In the genomic region with DNA sequence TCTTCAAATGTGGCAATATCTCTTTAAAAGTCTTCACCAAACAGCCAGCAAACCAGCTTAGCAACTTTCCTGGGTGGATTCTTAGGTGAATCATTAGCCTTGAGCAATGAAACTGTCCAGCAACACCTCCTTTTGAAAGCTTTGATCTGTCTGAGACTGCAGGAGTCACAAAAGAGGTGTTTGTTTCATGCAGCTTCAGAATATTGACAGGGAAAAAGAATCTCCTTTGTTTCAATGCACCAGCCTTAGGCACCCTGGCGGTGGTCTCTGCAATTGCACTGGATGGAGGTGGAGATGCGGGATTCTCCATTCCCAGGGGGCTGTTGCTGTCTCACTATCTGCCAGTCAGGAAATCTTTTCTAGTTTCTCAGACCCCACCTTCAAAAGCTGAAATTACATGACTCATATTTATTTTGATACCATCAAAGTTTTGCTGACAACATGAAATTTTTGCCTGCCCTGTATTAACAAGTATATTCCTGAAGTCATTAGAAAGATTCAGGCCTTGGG, we compare ENCODE assay signal across 1 cellular context.
TF ChIP-seq lines count a peak whose summit lies in the region.

No MANE protein-coding gene starts in this region.

TF ChIP-seq in HepG2, 621 proteins besides CTCF, POLR2A, EP300 and RAD21 (continued from another document and continues in another):
- TF ChIP-seq, protein P1, sequence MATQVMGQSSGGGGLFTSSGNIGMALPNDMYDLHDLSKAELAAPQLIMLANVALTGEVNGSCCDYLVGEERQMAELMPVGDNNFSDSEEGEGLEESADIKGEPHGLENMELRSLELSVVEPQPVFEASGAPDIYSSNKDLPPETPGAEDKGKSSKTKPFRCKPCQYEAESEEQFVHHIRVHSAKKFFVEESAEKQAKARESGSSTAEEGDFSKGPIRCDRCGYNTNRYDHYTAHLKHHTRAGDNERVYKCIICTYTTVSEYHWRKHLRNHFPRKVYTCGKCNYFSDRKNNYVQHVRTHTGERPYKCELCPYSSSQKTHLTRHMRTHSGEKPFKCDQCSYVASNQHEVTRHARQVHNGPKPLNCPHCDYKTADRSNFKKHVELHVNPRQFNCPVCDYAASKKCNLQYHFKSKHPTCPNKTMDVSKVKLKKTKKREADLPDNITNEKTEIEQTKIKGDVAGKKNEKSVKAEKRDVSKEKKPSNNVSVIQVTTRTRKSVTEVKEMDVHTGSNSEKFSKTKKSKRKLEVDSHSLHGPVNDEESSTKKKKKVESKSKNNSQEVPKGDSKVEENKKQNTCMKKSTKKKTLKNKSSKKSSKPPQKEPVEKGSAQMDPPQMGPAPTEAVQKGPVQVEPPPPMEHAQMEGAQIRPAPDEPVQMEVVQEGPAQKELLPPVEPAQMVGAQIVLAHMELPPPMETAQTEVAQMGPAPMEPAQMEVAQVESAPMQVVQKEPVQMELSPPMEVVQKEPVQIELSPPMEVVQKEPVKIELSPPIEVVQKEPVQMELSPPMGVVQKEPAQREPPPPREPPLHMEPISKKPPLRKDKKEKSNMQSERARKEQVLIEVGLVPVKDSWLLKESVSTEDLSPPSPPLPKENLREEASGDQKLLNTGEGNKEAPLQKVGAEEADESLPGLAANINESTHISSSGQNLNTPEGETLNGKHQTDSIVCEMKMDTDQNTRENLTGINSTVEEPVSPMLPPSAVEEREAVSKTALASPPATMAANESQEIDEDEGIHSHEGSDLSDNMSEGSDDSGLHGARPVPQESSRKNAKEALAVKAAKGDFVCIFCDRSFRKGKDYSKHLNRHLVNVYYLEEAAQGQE (IDR thresholded peaks at IDR 0.05; ENCODE audit: borderline replicate concordance in 1 of 2, low read depth in 1 of 2, low read length in 2 of 2) = peak in 1 of 2 experiments; percentile 50; a peak in 1 of 4 replicates
- TF ChIP-seq MAFF (IDR thresholded peaks at IDR 0.05; ENCODE audit: low read depth, low read length) = peak; percentile 92
- peak; percentile 34; the same call in 1 of the 2 replicates for TF ChIP-seq SP5 (CRISPR knock-in tag; IDR thresholded peaks at IDR 0.05; ENCODE audit: borderline replicate concordance, low read depth)
- TF ChIP-seq CEBPG (CRISPR knock-in tag; IDR thresholded peaks at IDR 0.05) = peak; percentile 84
- peak; percentile 76; the same call in 1 of the 2 replicates for TF ChIP-seq MIER3 (CRISPR knock-in tag; IDR thresholded peaks at IDR 0.05; ENCODE audit: borderline replicate concordance)
- peak; percentile 44; the same call in 1 of the 2 replicates for TF ChIP-seq HNRNPUL1 (IDR thresholded peaks at IDR 0.05; ENCODE audit: low read depth, low read length)
- 0 out of 2 replicates have a peak, but pooled peaks have one; percentile 41 for TF ChIP-seq CCDC6 (CRISPR knock-in tag; IDR thresholded peaks at IDR 0.05)
- peak; percentile 88; the same call in 1 of the 2 replicates for TF ChIP-seq HMG20A (CRISPR knock-in tag; IDR thresholded peaks at IDR 0.05; ENCODE audit: borderline replicate concordance)
- TF ChIP-seq ZBTB7B (CRISPR knock-in tag; IDR thresholded peaks at IDR 0.05) = peak; percentile 58; the same call in 1 of the 2 replicates
- peak; percentile 83 for TF ChIP-seq SMC3 (IDR thresholded peaks at IDR 0.05; ENCODE audit: low read length)
- TF ChIP-seq ZMYM3 (CRISPR knock-in tag; IDR thresholded peaks at IDR 0.05) = peak; percentile 56; the same call in 1 of the 2 replicates
- peak; percentile 89 for TF ChIP-seq FOXA3 (CRISPR knock-in tag; IDR thresholded peaks at IDR 0.05)
- peak; percentile 72; the same call in 1 of the 2 replicates for TF ChIP-seq PITX1 (CRISPR knock-in tag; IDR thresholded peaks at IDR 0.05)
- peak; percentile 48; the same call in 1 of the 2 replicates for TF ChIP-seq HOXA3 (CRISPR knock-in tag; IDR thresholded peaks at IDR 0.05)
- peak; percentile 24; the same call in 1 of the 2 replicates for TF ChIP-seq ZBTB21 (CRISPR knock-in tag; IDR thresholded peaks at IDR 0.05)
- TF ChIP-seq, protein P2, sequence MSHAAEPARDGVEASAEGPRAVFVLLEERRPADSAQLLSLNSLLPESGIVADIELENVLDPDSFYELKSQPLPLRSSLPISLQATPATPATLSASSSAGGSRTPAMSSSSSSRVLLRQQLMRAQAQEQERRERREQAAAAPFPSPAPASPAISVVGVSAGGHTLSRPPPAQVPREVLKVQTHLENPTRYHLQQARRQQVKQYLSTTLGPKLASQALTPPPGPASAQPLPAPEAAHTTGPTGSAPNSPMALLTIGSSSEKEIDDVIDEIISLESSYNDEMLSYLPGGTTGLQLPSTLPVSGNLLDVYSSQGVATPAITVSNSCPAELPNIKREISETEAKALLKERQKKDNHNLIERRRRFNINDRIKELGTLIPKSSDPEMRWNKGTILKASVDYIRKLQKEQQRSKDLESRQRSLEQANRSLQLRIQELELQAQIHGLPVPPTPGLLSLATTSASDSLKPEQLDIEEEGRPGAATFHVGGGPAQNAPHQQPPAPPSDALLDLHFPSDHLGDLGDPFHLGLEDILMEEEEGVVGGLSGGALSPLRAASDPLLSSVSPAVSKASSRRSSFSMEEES (CRISPR knock-in tag; IDR thresholded peaks at IDR 0.05) = peak; percentile 51; the same call in 1 of the 2 replicates
- TF ChIP-seq, protein P3, sequence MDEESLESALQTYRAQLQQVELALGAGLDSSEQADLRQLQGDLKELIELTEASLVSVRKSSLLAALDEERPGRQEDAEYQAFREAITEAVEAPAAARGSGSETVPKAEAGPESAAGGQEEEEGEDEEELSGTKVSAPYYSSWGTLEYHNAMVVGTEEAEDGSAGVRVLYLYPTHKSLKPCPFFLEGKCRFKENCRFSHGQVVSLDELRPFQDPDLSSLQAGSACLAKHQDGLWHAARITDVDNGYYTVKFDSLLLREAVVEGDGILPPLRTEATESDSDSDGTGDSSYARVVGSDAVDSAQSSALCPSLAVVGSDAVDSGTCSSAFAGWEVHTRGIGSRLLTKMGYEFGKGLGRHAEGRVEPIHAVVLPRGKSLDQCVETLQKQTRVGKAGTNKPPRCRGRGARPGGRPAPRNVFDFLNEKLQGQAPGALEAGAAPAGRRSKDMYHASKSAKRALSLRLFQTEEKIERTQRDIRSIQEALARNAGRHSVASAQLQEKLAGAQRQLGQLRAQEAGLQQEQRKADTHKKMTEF (CRISPR knock-in tag; IDR thresholded peaks at IDR 0.05) = peak; percentile 87
- 0 out of 2 replicates have a peak, but pooled peaks have one; percentile 53 for TF ChIP-seq NFKBIZ (CRISPR knock-in tag; IDR thresholded peaks at IDR 0.05)
- peak; percentile 78; the same call in 1 of the 2 replicates for TF ChIP-seq NFIC (IDR thresholded peaks at IDR 0.05; ENCODE audit: low read length)
- peak; percentile 68; the same call in 1 of the 2 replicates for TF ChIP-seq EHMT2 (IDR thresholded peaks at IDR 0.05; ENCODE audit: borderline replicate concordance, low read depth, low read length)
- peak; percentile 89; the same call in 1 of the 2 replicates for TF ChIP-seq NCOR1 (IDR thresholded peaks at IDR 0.05; ENCODE audit: borderline replicate concordance, low read length)
- TF ChIP-seq NR2F6 (IDR thresholded peaks at IDR 0.05) = peak; percentile 58; the same call in 1 of the 2 replicates
- TF ChIP-seq NR2F6 (CRISPR knock-in tag; IDR thresholded peaks at IDR 0.05) = peak; percentile 58
- TF ChIP-seq, protein P4, sequence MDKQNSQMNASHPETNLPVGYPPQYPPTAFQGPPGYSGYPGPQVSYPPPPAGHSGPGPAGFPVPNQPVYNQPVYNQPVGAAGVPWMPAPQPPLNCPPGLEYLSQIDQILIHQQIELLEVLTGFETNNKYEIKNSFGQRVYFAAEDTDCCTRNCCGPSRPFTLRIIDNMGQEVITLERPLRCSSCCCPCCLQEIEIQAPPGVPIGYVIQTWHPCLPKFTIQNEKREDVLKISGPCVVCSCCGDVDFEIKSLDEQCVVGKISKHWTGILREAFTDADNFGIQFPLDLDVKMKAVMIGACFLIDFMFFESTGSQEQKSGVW (CRISPR knock-in tag; IDR thresholded peaks at IDR 0.05; ENCODE audit: borderline replicate concordance) = no peak
- 0 out of 2 replicates have a peak, but pooled peaks have one; percentile 16 for TF ChIP-seq KMT2B (CRISPR knock-in tag; IDR thresholded peaks at IDR 0.05)
- TF ChIP-seq ZNF451 (CRISPR knock-in tag; IDR thresholded peaks at IDR 0.05) = no peak
- TF ChIP-seq, protein P5, sequence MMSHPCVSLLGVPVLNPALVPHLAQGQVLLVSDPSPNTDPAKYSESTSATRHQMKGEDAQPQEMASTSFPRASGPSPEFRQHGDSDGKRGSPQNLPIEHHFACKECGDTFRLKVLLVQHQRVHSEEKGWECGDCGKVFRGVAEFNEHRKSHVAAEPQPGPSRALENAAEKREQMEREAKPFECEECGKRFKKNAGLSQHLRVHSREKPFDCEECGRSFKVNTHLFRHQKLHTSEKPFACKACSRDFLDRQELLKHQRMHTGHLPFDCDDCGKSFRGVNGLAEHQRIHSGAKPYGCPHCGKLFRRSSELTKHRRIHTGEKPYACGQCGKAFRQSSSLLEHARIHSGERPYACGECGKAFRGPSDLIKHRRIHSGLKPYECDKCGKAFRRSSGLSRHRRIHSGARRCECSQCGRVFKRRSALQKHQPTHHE (CRISPR knock-in tag; IDR thresholded peaks at IDR 0.05; ENCODE audit: borderline replicate concordance) = no peak
- TF ChIP-seq ZNF7 (CRISPR knock-in tag; IDR thresholded peaks at IDR 0.05) = no peak
- peak; percentile 71; the same call in 1 of the 2 replicates for TF ChIP-seq CHD4 (IDR thresholded peaks at IDR 0.05; ENCODE audit: borderline replicate concordance, low read length)
- TF ChIP-seq KAT8 (CRISPR knock-in tag; IDR thresholded peaks at IDR 0.05) = peak; percentile 69
- TF ChIP-seq CREM (IDR thresholded peaks at IDR 0.05) = peak; percentile 63; the same call in 1 of the 2 replicates
- TF ChIP-seq CREM (CRISPR knock-in tag; IDR thresholded peaks at IDR 0.05) = no peak
- TF ChIP-seq ZNF547 (CRISPR knock-in tag; IDR thresholded peaks at IDR 0.05) = no peak
- peak; percentile 58; the same call in 1 of the 2 replicates for TF ChIP-seq MIER2 (CRISPR knock-in tag; IDR thresholded peaks at IDR 0.05)
- TF ChIP-seq ZNF792 (CRISPR knock-in tag; IDR thresholded peaks at IDR 0.05) = peak; percentile 60; the same call in 1 of the 2 replicates
- TF ChIP-seq, protein P6, sequence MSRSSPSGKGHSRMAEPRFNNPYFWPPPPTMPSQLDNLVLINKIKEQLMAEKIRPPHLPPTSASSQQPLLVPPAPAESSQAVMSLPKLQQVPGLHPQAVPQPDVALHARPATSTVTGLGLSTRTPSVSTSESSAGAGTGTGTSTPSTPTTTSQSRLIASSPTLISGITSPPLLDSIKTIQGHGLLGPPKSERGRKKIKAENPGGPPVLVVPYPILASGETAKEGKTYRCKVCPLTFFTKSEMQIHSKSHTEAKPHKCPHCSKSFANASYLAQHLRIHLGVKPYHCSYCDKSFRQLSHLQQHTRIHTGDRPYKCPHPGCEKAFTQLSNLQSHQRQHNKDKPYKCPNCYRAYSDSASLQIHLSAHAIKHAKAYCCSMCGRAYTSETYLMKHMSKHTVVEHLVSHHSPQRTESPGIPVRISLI (CRISPR knock-in tag; IDR thresholded peaks at IDR 0.05; ENCODE audit: borderline replicate concordance) = 0 out of 2 replicates have a peak, but pooled peaks have one; percentile 19
- peak; percentile 39; the same call in 1 of the 2 replicates for TF ChIP-seq REPIN1 (CRISPR knock-in tag; IDR thresholded peaks at IDR 0.05; ENCODE audit: borderline replicate concordance, low read depth)
- TF ChIP-seq RBAK (CRISPR knock-in tag; IDR thresholded peaks at IDR 0.05) = no peak
- TF ChIP-seq, protein P7, sequence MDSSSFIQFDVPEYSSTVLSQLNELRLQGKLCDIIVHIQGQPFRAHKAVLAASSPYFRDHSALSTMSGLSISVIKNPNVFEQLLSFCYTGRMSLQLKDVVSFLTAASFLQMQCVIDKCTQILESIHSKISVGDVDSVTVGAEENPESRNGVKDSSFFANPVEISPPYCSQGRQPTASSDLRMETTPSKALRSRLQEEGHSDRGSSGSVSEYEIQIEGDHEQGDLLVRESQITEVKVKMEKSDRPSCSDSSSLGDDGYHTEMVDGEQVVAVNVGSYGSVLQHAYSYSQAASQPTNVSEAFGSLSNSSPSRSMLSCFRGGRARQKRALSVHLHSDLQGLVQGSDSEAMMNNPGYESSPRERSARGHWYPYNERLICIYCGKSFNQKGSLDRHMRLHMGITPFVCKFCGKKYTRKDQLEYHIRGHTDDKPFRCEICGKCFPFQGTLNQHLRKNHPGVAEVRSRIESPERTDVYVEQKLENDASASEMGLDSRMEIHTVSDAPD (CRISPR knock-in tag; IDR thresholded peaks at IDR 0.05) = peak; percentile 58; the same call in 1 of the 2 replicates
- TF ChIP-seq, protein P8, sequence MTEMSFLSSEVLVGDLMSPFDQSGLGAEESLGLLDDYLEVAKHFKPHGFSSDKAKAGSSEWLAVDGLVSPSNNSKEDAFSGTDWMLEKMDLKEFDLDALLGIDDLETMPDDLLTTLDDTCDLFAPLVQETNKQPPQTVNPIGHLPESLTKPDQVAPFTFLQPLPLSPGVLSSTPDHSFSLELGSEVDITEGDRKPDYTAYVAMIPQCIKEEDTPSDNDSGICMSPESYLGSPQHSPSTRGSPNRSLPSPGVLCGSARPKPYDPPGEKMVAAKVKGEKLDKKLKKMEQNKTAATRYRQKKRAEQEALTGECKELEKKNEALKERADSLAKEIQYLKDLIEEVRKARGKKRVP (CRISPR knock-in tag; IDR thresholded peaks at IDR 0.05) = peak in 1 of 2 experiments; percentile 55; a peak in 2 of 4 replicates
- peak; percentile 51 for TF ChIP-seq HDAC1 (CRISPR knock-in tag; IDR thresholded peaks at IDR 0.05)
- TF ChIP-seq, protein P9, sequence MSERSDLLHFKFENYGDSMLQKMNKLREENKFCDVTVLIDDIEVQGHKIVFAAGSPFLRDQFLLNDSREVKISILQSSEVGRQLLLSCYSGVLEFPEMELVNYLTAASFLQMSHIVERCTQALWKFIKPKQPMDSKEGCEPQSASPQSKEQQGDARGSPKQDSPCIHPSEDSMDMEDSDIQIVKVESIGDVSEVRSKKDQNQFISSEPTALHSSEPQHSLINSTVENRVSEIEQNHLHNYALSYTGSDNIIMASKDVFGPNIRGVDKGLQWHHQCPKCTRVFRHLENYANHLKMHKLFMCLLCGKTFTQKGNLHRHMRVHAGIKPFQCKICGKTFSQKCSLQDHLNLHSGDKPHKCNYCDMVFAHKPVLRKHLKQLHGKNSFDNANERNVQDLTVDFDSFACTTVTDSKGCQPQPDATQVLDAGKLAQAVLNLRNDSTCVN (CRISPR knock-in tag; IDR thresholded peaks at IDR 0.05; ENCODE audit: borderline replicate concordance) = 0 out of 2 replicates have a peak, but pooled peaks have one; percentile 28
- TF ChIP-seq SNAPC2 (CRISPR knock-in tag; IDR thresholded peaks at IDR 0.05) = peak; percentile 46; the same call in 1 of the 2 replicates
- TF ChIP-seq HHEX (CRISPR knock-in tag; IDR thresholded peaks at IDR 0.05) = 0 out of 2 replicates have a peak, but pooled peaks have one; percentile 40
- no peak for TF ChIP-seq ZBTB42 (CRISPR knock-in tag; IDR thresholded peaks at IDR 0.05)
- peak; percentile 90 for TF ChIP-seq SKI (IDR thresholded peaks at IDR 0.05; ENCODE audit: partially characterized antibody)
- peak; percentile 84 for TF ChIP-seq SAP130 (CRISPR knock-in tag; IDR thresholded peaks at IDR 0.05; ENCODE audit: low read depth)
- peak; percentile 63; the same call in 1 of the 2 replicates for TF ChIP-seq ERF (CRISPR knock-in tag; IDR thresholded peaks at IDR 0.05)
- no peak for TF ChIP-seq ZC3H4 (CRISPR knock-in tag; IDR thresholded peaks at IDR 0.05; ENCODE audit: borderline replicate concordance)
- TF ChIP-seq GFI1 (CRISPR knock-in tag; IDR thresholded peaks at IDR 0.05; ENCODE audit: borderline replicate concordance) = peak; percentile 30; the same call in 1 of the 2 replicates
